13 cellular contexts compared by ENCODE assay signal in the genomic region with DNA sequence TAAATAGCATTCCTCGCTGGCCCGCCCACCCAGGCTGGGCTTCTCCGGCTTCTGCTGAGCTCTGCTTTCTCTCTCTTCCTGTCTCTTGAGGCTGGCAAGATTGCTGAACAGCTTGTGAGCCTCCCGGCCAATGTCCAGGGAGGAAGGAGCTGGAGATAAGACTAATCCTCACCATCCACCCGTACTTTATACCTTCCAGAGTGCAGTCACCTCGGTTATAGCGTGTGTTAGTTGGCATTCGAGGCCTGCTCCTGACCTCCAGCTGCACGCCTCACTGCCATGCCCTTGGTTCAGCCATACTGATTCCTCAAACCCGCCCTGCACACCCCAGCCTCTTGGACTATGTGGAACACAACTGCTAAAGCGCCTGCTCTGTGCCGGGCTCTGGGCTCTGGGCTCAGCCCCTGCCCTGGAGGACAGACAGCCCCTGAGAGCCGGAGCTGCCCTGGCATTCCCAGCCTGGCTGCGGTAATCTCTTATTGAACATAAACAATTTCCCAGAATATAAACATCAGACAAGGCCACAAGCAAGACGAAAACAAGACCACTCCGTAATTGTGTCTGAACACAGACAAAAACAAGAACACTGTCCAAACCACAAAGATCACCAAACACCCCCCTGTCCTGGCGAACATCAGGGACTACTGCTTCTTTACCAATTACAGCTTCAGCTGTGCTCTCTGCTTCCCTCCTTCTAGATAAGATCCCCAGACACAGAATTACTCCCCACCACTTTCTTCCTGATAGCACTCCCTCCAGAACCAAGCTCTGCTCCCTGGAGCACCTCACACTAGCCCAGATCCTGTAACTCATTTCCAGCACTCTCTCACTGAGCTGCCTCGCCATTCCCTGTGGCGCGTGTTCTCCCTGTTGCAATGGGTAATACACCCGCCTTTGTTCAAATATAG. TPM values are rescaled to one million over a fixed set of nuclear protein-coding genes. Genes with fewer than 3 reads are reported as not detected.
A peak's percentile ranks its signal among the peaks of the same experiment; 100 is the strongest.
DNase-seq lines count a peak whose midpoint lies in the region; ATAC-seq, FAIRE-seq and TF ChIP-seq lines count a peak whose summit lies in the region.
"Had no signal": no experiment of that assay in that cellular context is flagged by ENCODE, and none has a peak within 500 bp of the region (broad histone marks: within the 10 kb centered on the region; RNA-seq: fewer than 3 reads in every experiment).

No MANE protein-coding gene starts in this region.

- whole genome bisulfite sequencing in right lobe of liver (ENCODE audit: insufficient coverage, low coverage, low lambda C conversion rate, missing lambda C conversion rate), result 55% methylated on average over 14 of the region's 21 CpGs
- 54 to 62% methylated on average over 8 to 21 of the region's 21 CpGs for WGBS in transverse colon (ENCODE audit: low coverage in 1 of 2), 2 donors

- H3K4me1 ChIP-seq in endothelial cell of umbilical vein (ENCODE audit: control insufficient read depth, extremely low read depth, insufficient read depth, low read length) (peaks cover 7% of the 10 kb centered on the region), right lobe of liver (peaks cover 0 to 27% (median 0%) of the 10 kb centered on the region in 4 donors), transverse colon (peaks cover 18 to 24% (median 21%) of the 10 kb centered on the region in 4 donors)

- no peak overlapping the region for H3K4me2 ChIP-seq in endothelial cell of umbilical vein (ENCODE audit: insufficient read depth, low read length)

- no peak overlapping the region for H3K4me3 ChIP-seq in endothelial cell of umbilical vein (replicated peaks in 1 of 3; ENCODE audit: insufficient read depth in 1 of 3, low read depth in 1 of 3, low read length in 3 of 3)
- no peak overlapping the region for H3K4me3 ChIP-seq in right lobe of liver
- H3K4me3 ChIP-seq in transverse colon, result no peak overlapping the region
- H3K4me3 ChIP-seq: skin epidermis had no signal

- intact Hi-C loops in endothelial cell of umbilical vein (cut with micrococcal nuclease) (no loop called here), right lobe of liver (cut with DNase I) (no loop called here), transverse colon (cut with DNase I; ENCODE audit: low total_unique reads) (loop anchor here (5.0 kb wide), 1 partner anchor 42 kb away; no protein-coding TSS in a partner anchor)

- TF ChIP-seq CTCF in endothelial cell of umbilical vein (IDR thresholded peaks at IDR 0.05; ENCODE audit: extremely low read depth in 1 of 2, insufficient read depth in 1 of 2, low read depth in 1 of 2, low read length in 2 of 2) (no peak), right lobe of liver (IDR thresholded peaks at IDR 0.05) (no peak), transverse colon (IDR thresholded peaks at IDR 0.05) (no peak)

- no peaks in the 10 kb centered on the region for H3K79me2 ChIP-seq in endothelial cell of umbilical vein (ENCODE audit: control insufficient read depth, insufficient read depth, low read length)

- H4K20me1 ChIP-seq in endothelial cell of umbilical vein (replicated peaks; ENCODE audit: control insufficient read depth, extremely low read depth, insufficient read depth, low read length), result no peaks in the 10 kb centered on the region

- H3K27me3 ChIP-seq in endothelial cell of umbilical vein (ENCODE audit: control insufficient read depth in 2 of 2, insufficient read depth in 2 of 2, low read length in 2 of 2), result peaks cover 0 to 4% of the 10 kb centered on the region in 2 experiments
- no peaks in the 10 kb centered on the region for H3K27me3 ChIP-seq in right lobe of liver
- H3K27me3 ChIP-seq in transverse colon, result peaks cover 3% of the 10 kb centered on the region

- in situ Hi-C loops in transverse colon (cut with MboI; ENCODE audit: low pct_ligation_motif_present in 1 of 4, low pct_unique_long_range_greater_than_20kb in 1 of 4, low sequenced_read_pairs in 3 of 4), result no loop called here

- no peak for TF ChIP-seq POLR2A in endothelial cell of umbilical vein (IDR thresholded peaks at IDR 0.05; ENCODE audit: low read depth, low read length)
- TF ChIP-seq POLR2A in right lobe of liver (IDR thresholded peaks at IDR 0.05), result no peak
- TF ChIP-seq POLR2A in transverse colon (IDR thresholded peaks at IDR 0.05), result no peak
- TF ChIP-seq POLR2A in erythroblast (IDR thresholded peaks at IDR 0.05; ENCODE audit: low read length), result no peak

- DNase-seq in endothelial cell of umbilical vein (ENCODE audit: low read depth, low spot score) (peak; percentile 47), right lobe of liver (peak in 1 of 3 donors; percentile 53), transverse colon (no peak), AG08395 (ENCODE audit: low spot score) (no peak), erythroblast (lab: John Stamatoyannopoulos, UW) (no peak), D341Med (ENCODE audit: low spot score) (no peak)
- DNase-seq in stimulated activated naive CD4-positive, alpha-beta T cell (lab: John Stamatoyannopoulos, UW), result no peak
- DNase-seq: activated naive CD8-positive, alpha-beta T cell treated with anti-CD3 and anti-CD28 coated beads, Interleukin-2, amount 10 ng/mL, durations not matched to agents 7 days and 5 days; DND-41; NCI-H510A; SW 1271 had no signal

- H2AFZ ChIP-seq in endothelial cell of umbilical vein (ENCODE audit: low read depth, low read length), result peak overlapping the region; percentile 46

- POLR2A ChIA-PET in endothelial cell of umbilical vein (lab: Charles Lee), result no interaction called here

- CTCF ChIA-PET in endothelial cell of umbilical vein (lab: Charles Lee), result interaction anchor here (0.9 to 6.0 kb wide), 4 partner anchors 12 to 579 kb away, joined by 3 to 30 read pairs (median 3); no protein-coding TSS in a partner anchor

- peak; percentile 48 to 78 (median 57) for ATAC-seq in right lobe of liver

- no peak for FAIRE-seq in endothelial cell of umbilical vein (lab: Jason Lieb, UNC)

- H3K36me3 ChIP-seq in endothelial cell of umbilical vein (ENCODE audit: control insufficient read depth in 2 of 2, extremely low read depth in 1 of 2, insufficient read depth in 2 of 2, low read length in 2 of 2) (no peaks in the 10 kb centered on the region), right lobe of liver (no peaks in the 10 kb centered on the region), transverse colon (no peaks in the 10 kb centered on the region)

- dilution Hi-C loops in endothelial cell of umbilical vein (cut with MboI; ENCODE audit: extremely low pct_ligation_motif_present, low sequenced_read_pairs), result no loop called here

- no peak overlapping the region for H3K9ac ChIP-seq in endothelial cell of umbilical vein (replicated peaks; ENCODE audit: extremely low read depth, insufficient read depth, low read length)

- H3K9me3 ChIP-seq in endothelial cell of umbilical vein (replicated peaks; ENCODE audit: control insufficient read depth, insufficient read depth, low read length) (no peaks in the 10 kb centered on the region), right lobe of liver (no peaks in the 10 kb centered on the region), transverse colon (no peaks in the 10 kb centered on the region)

- no peaks in the 10 kb centered on the region for H3K9me1 ChIP-seq in endothelial cell of umbilical vein (replicated peaks; ENCODE audit: control insufficient read depth, extremely low read depth, insufficient read depth, low read length)

- H3K27ac ChIP-seq in endothelial cell of umbilical vein (ENCODE audit: insufficient read depth, low read depth, low read length) (no peak overlapping the region), right lobe of liver (no peak overlapping the region), transverse colon (peak overlapping the region; percentile 27 to 82 (median 64))
- H3K27ac ChIP-seq: skin epidermis had no signal

- TF ChIP-seq EP300 in transverse colon (IDR thresholded peaks at IDR 0.05; ENCODE audit: low read depth), result no peak

- no TSS peak for BruUV-seq in endothelial cell of umbilical vein (replicated peaks; lab: Mats Ljungman, UMichigan)

TF ChIP-seq in PFSK-1, 5 proteins besides CTCF, POLR2A, EP300 and RAD21:
- TF ChIP-seq TAF1 (IDR thresholded peaks at IDR 0.05; ENCODE audit: borderline replicate concordance, insufficient read depth, low read length) (no peak), FOXP2 (optimal IDR thresholded peaks at IDR 0.05; ENCODE audit: borderline replicate concordance, extremely low read depth, extremely low read length, insufficient read depth) (peak; percentile 4)

TF ChIP-seq in endothelial cell of umbilical vein, 7 proteins besides CTCF, POLR2A, EP300 and RAD21:
- no peak for TF ChIP-seq JUN (IDR thresholded peaks at IDR 0.05; ENCODE audit: borderline replicate concordance, insufficient read depth, insufficient read length, low read depth)
- no peak for TF ChIP-seq MAX (IDR thresholded peaks at IDR 0.05; ENCODE audit: insufficient read depth, insufficient read length)
- TF ChIP-seq FOS (IDR thresholded peaks at IDR 0.05; ENCODE audit: borderline replicate concordance, insufficient read depth, low read length), result no peak
- no peak for TF ChIP-seq MYC (IDR thresholded peaks at IDR 0.05; ENCODE audit: low read depth, low read length)
- TF ChIP-seq POLR2AphosphoS5 (IDR thresholded peaks at IDR 0.05; ENCODE audit: insufficient read depth, low read depth, low read length), result no peak
- no peak for TF ChIP-seq GATA2 (IDR thresholded peaks at IDR 0.05; ENCODE audit: insufficient read depth, insufficient read length, low read depth, low read length)
- TF ChIP-seq EZH2 (IDR thresholded peaks at IDR 0.05; ENCODE audit: borderline replicate concordance, low read depth, low read length, severe bottlenecking), result no peak
TF ChIP-seq in endothelial cell of umbilical vein: peak in this region for 0.

RNA-seq across cellular contexts. Expression of gene TLE3, which starts 57.0 kb away (rescaled TPM):
- 150 TPM for polyA plus RNA-seq in PFSK-1 (2012; ENCODE audit: insufficient read length, low read depth)
- total RNA-seq in endothelial cell of umbilical vein (53.8 and 56.9 TPM in 2 replicates), right lobe of liver (10 to 100 TPM in 5 of 6 experiments, 1 to 10 TPM in 1; 8.9 to 38.2 (median 21.2) TPM), transverse colon (100 to 1,000 TPM in 2 of 4 donors, 10 to 100 TPM in 2; 49.8 to 223 (median 114) TPM)
- polyA plus RNA-seq in endothelial cell of umbilical vein, result 40.5 TPM in 2 replicates
- polyA plus RNA-seq in endothelial cell of umbilical vein (2011; cell fraction: cytosol; rRNA removed), result 25.4 and 32.3 TPM in 2 replicates
- polyA plus RNA-seq in endothelial cell of umbilical vein (2011; cell fraction: nucleus; rRNA removed), result 76.5 and 80.5 TPM in 2 replicates
- polyA plus RNA-seq in endothelial cell of umbilical vein (2012), result 37.2 and 57.4 TPM in 2 replicates
- polyA minus RNA-seq in endothelial cell of umbilical vein, result 74.4 and 77.7 TPM in 2 replicates
- 114 TPM for polyA minus RNA-seq in endothelial cell of umbilical vein (2011; cell fraction: cytosol; rRNA and poly(A)+ RNA removed)
- polyA minus RNA-seq in endothelial cell of umbilical vein (2011; cell fraction: nucleus; rRNA and poly(A)+ RNA removed), result 63.4 and 82.0 TPM in 2 replicates

Comparison
In these comparisons a context has a peak if more than half of its experiments do, and no peak if none do; other contexts are left out.
1. H3K27ac ChIP-seq: peak in transverse colon (4 of 4); none in endothelial cell of umbilical vein (single experiment) and right lobe of liver (0 of 3).